9 cellular contexts compared by ENCODE assay signal in the genomic region with DNA sequence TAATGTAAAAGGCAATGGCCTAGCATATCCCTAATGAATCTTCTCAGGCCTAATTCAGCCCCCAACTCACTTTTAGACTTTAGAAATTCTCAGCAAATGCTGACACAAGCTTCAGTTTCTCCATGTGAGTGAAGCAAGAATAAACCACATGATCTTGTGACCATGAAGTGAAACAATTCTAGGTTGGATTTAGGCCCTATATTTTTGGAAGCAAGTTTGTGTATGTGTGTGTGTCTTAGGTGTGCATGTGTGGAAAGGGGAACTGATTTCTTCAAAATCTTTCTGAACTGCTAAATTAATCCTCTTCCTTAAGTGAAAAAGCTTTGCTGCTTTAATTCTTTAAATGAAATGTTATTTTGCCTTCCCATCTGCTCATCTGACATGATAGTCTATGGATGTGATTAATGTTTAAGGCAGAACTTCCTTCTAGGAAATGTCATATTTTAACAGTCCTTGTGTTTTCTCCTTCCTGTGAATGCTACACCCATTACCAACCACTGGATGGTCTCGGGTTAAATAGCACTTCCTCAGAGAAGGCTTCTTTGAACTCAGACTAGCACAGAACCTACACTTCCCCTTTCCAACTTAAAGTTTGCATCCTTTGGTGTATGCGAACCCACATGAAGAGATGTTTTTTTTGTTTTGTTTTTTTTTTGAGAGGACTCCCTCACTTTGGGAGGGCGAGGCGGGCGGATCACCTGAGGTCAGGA. TPM values are rescaled to one million over a fixed set of nuclear protein-coding genes. Genes with fewer than 3 reads are reported as not detected.
A peak's percentile ranks its signal among the peaks of the same experiment; 100 is the strongest.
DNase-seq lines count a peak whose midpoint lies in the region; ATAC-seq and TF ChIP-seq lines count a peak whose summit lies in the region.
"Had no signal": no experiment of that assay in that cellular context is flagged by ENCODE, and none has a peak within 500 bp of the region (broad histone marks: within the 10 kb centered on the region; RNA-seq: fewer than 3 reads in every experiment).

No MANE protein-coding gene starts in this region.

- ATAC-seq in GM21737 (IDR thresholded peaks at IDR 0.05; ENCODE audit: unreplicated experiment): peak; percentile 71
- peak; percentile 6 for ATAC-seq in left lobe of liver

- H3K27ac ChIP-seq in C4-2B: peak overlapping the region; percentile 62; the same call in 1 of the 2 replicates

- no peak for TF ChIP-seq CTCF in C4-2B (conservative IDR thresholded peaks at IDR 0.05)

- DNase-seq in NOMO-1 treated with DMSO at 0.1 percent for 48 hours (lab: John Stamatoyannopoulos, UW; ENCODE audit: unreplicated experiment) (peak; percentile 83), left lobe of liver (ENCODE audit: low spot score) (no peak), cerebellum (ENCODE audit: low spot score) (no peak), T-helper 1 cell (no peak), hypothalamus (lab: John Stamatoyannopoulos, UW) (no peak)
- no peak for DNase-seq in stimulated activated CD4-positive, alpha-beta T cell treated with anti-CD3 and anti-CD28 coated beads, Interleukin-4, amount 100 ng/mL, for 24 hours
- DNase-seq: CD4-positive, CD25-positive, alpha-beta regulatory T cell had no signal

RNA-seq across cellular contexts. Expression of a gene that starts 1.2 kb away (rescaled TPM):
- total RNA-seq in left lobe of liver (1.5 TPM), cerebellum (4.0 TPM)
- total RNA-seq: CD4-positive, CD25-positive, alpha-beta regulatory T cell had no signal

RNA-seq across cellular contexts. Expression of a gene that starts 36.3 kb away (rescaled TPM):
- total RNA-seq in left lobe of liver: 3.2 TPM
- 30.6 TPM for total RNA-seq in cerebellum
- total RNA-seq: CD4-positive, CD25-positive, alpha-beta regulatory T cell had no signal
